ENCODE assay signal across 18 cellular contexts in the genomic region with DNA sequence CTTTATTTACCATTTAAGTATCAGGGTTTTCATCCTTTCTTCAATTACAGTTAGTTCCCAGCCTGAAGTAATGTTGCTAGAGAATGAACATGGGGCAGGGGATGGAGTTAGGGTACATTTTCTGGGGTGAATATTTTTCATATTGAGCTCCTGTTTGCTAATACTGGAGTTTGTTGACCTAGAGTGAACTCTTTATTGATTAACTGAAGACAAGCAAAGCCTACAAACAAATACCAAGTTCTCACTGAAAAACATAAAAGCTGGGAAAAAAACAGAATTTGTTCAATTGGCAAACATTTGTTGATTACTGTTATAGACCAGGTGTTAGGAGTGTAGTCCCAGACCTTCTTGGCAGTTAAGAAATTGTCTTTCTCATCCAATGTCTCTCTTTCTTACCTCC. TPM values are rescaled to one million over a fixed set of nuclear protein-coding genes. Genes with fewer than 3 reads are reported as not detected.
A peak's percentile ranks its signal among the peaks of the same experiment; 100 is the strongest.
DNase-seq lines count a peak whose midpoint lies in the region; ATAC-seq, FAIRE-seq and TF ChIP-seq lines count a peak whose summit lies in the region.
"Had no signal": no experiment of that assay in that cellular context is flagged by ENCODE, and none has a peak within 500 bp of the region (broad histone marks: within the 10 kb centered on the region; RNA-seq: fewer than 3 reads in every experiment).

No MANE protein-coding gene starts in this region.

- H3K9me1 ChIP-seq in keratinocyte (ENCODE audit: control insufficient read depth, extremely low read depth, insufficient read depth, low read length): peaks cover 3% of the 10 kb centered on the region

- H2AFZ ChIP-seq in keratinocyte (ENCODE audit: control insufficient read depth, low read length): no peak overlapping the region

- H3K36me3 Mint-ChIP-seq in activated T-cell treated with anti-CD3 and anti-CD28 coated beads, Interleukin-2, amount 50 U/mL, for 24 hours (ENCODE audit: low read depth): peaks cover 91% of the 10 kb centered on the region
- peaks cover 59% of the 10 kb centered on the region for H3K36me3 Mint-ChIP-seq in activated CD8-positive, alpha-beta T cell treated with anti-CD3 and anti-CD28 coated beads for 36 hours (ENCODE audit: low read depth)

- H3K79me2 ChIP-seq in keratinocyte (ENCODE audit: control insufficient read depth, insufficient read depth, low read length): peaks cover 41% of the 10 kb centered on the region

- CTCF ChIA-PET in activated CD8-positive, alpha-beta T cell treated with anti-CD3 and anti-CD28 coated beads for 36 hours (lab: Charles Lee): interaction anchor here (0.9 to 4.9 kb wide), 2 partner anchors 26 to 29 kb away, joined by 3 to 20 read pairs; a partner anchor contains a TSS

- dilution Hi-C loops in keratinocyte (cut with MboI; ENCODE audit: extremely low pct_ligation_motif_present, low sequenced_read_pairs): no loop called here

- no peak overlapping the region for H3K4me3 Mint-ChIP-seq in activated T-cell treated with anti-CD3 and anti-CD28 coated beads, Interleukin-2, amount 50 U/mL, for 24 hours
- no peak overlapping the region for H3K4me3 Mint-ChIP-seq in activated CD8-positive, alpha-beta T cell treated with anti-CD3 and anti-CD28 coated beads for 36 hours

- ATAC-seq in activated CD8-positive, alpha-beta T cell treated with anti-CD3 and anti-CD28 coated beads for 36 hours: no peak
- ATAC-seq in HG02870 (IDR thresholded peaks at IDR 0.05; ENCODE audit: unreplicated experiment): no peak
- ATAC-seq in GM21367 (IDR thresholded peaks at IDR 0.05; ENCODE audit: unreplicated experiment): no peak
- ATAC-seq: K562 had no signal

- peak; percentile 9 for FAIRE-seq in keratinocyte (lab: Jason Lieb, UNC)
- FAIRE-seq: GM19239, HTR-8/SVneo, K562 had no signal

- H3K4me2 ChIP-seq in keratinocyte (ENCODE audit: control insufficient read depth, extremely low read depth, insufficient read depth, low read depth, low read length): no peak overlapping the region
- H3K4me2 ChIP-seq: BLaER1 treated with 17β-estradiol and CSF1 and Interleukin-3, amounts not matched to agents 10 nM and 100 nM had no signal

- H3K27ac Mint-ChIP-seq in activated T-cell treated with anti-CD3 and anti-CD28 coated beads, Interleukin-2, amount 50 U/mL, for 24 hours: peak overlapping the region; percentile 80
- peak overlapping the region; percentile 52 for H3K27ac Mint-ChIP-seq in activated CD8-positive, alpha-beta T cell treated with anti-CD3 and anti-CD28 coated beads for 36 hours

- H3K27me3 ChIP-seq in keratinocyte (ENCODE audit: control insufficient read depth, extremely low read depth, insufficient read depth, low read length) (no peaks in the 10 kb centered on the region), neutrophil (no peaks in the 10 kb centered on the region)
- H3K27me3 ChIP-seq: BLaER1 treated with 17β-estradiol and CSF1 and Interleukin-3, amounts not matched to agents 10 nM and 100 nM had no signal

- TF ChIP-seq CTCF in activated CD8-positive, alpha-beta T cell treated with anti-CD3 and anti-CD28 coated beads for 36 hours (IDR thresholded peaks at IDR 0.05): no peak
- TF ChIP-seq CTCF in keratinocyte (optimal IDR thresholded peaks at IDR 0.05 in 1 of 3, IDR thresholded peaks at IDR 0.05 in 1 of 3, conservative IDR thresholded peaks at IDR 0.05 in 1 of 3; ENCODE audit: extremely low read depth in 1 of 3, insufficient read depth in 2 of 3, low read length in 3 of 3) (no peak), neutrophil (IDR thresholded peaks at IDR 0.05) (no peak), lower leg skin (IDR thresholded peaks at IDR 0.05) (no peak)

- H3K4me3 ChIP-seq in keratinocyte (ENCODE audit: control insufficient read depth in 2 of 3, extremely low read depth in 1 of 3, insufficient read depth in 2 of 3, low read depth in 1 of 3, low read length in 3 of 3) (no peak overlapping the region), neutrophil (ENCODE audit: low read depth in 1 of 2, low read length in 1 of 2) (no peak overlapping the region), lower leg skin (ENCODE audit: low read depth, poor library complexity, severe bottlenecking) (no peak overlapping the region)
- H3K4me3 ChIP-seq: BLaER1 treated with 17β-estradiol and CSF1 and Interleukin-3, amounts not matched to agents 10 nM and 100 nM; K562 had no signal

- POLR2A ChIA-PET in activated CD8-positive, alpha-beta T cell treated with anti-CD3 and anti-CD28 coated beads for 36 hours (lab: Charles Lee): interaction anchor here (1.0 to 1.9 kb wide), 4 partner anchors 14 to 63 kb away, joined by 3 to 5 read pairs (median 4); no protein-coding TSS in a partner anchor

- H3K9ac ChIP-seq in keratinocyte (ENCODE audit: control insufficient read depth, extremely low read depth, insufficient read depth, low read length): no peak overlapping the region

- H3K4me1 Mint-ChIP-seq in activated T-cell treated with anti-CD3 and anti-CD28 coated beads, Interleukin-2, amount 50 U/mL, for 24 hours (ENCODE audit: low read depth): peaks cover 26% of the 10 kb centered on the region
- peaks cover 27% of the 10 kb centered on the region for H3K4me1 Mint-ChIP-seq in activated CD8-positive, alpha-beta T cell treated with anti-CD3 and anti-CD28 coated beads for 36 hours (ENCODE audit: low read depth)

- H3K9me3 Mint-ChIP-seq in activated T-cell treated with anti-CD3 and anti-CD28 coated beads, Interleukin-2, amount 50 U/mL, for 24 hours: no peaks in the 10 kb centered on the region
- H3K9me3 Mint-ChIP-seq in activated CD8-positive, alpha-beta T cell treated with anti-CD3 and anti-CD28 coated beads for 36 hours: no peaks in the 10 kb centered on the region

- H3K9me3 ChIP-seq in keratinocyte (ENCODE audit: control insufficient read depth, low read depth, low read length) (no peaks in the 10 kb centered on the region), neutrophil (no peaks in the 10 kb centered on the region)
- H3K9me3 ChIP-seq: BLaER1 treated with 17β-estradiol and CSF1 and Interleukin-3, amounts not matched to agents 10 nM and 100 nM had no signal

- H3K36me3 ChIP-seq in keratinocyte (ENCODE audit: control insufficient read depth in 2 of 2, extremely low read depth in 1 of 2, insufficient read depth in 2 of 2, low read length in 2 of 2) (peaks cover 25 to 37% of the 10 kb centered on the region in 2 experiments), neutrophil (peaks cover 62% of the 10 kb centered on the region)

- no peaks in the 10 kb centered on the region for H3K27me3 Mint-ChIP-seq in activated T-cell treated with anti-CD3 and anti-CD28 coated beads, Interleukin-2, amount 50 U/mL, for 24 hours
- H3K27me3 Mint-ChIP-seq in activated CD8-positive, alpha-beta T cell treated with anti-CD3 and anti-CD28 coated beads for 36 hours: no peaks in the 10 kb centered on the region

- intact Hi-C loops in activated CD8-positive, alpha-beta T cell treated with anti-CD3 and anti-CD28 coated beads for 36 hours (cut with micrococcal nuclease): no loop called here
- intact Hi-C loops in lower leg skin (cut with DNase I; ENCODE audit: low total_unique reads): no loop called here

- TF ChIP-seq POLR2A in lower leg skin (IDR thresholded peaks at IDR 0.05): no peak

- H3K27ac ChIP-seq in keratinocyte (ENCODE audit: control insufficient read depth, insufficient read depth, low read length): no peak overlapping the region
- peak overlapping the region; percentile 33 for H3K27ac ChIP-seq in neutrophil
- H3K27ac ChIP-seq: BLaER1 treated with 17β-estradiol and CSF1 and Interleukin-3, amounts not matched to agents 10 nM and 100 nM had no signal

- no peaks in the 10 kb centered on the region for H4K20me1 ChIP-seq in keratinocyte (ENCODE audit: control insufficient read depth, extremely low read depth, insufficient read depth, low read length)

- no peak for DNase-seq in activated T-cell treated with anti-CD3 and anti-CD28 coated beads, Interleukin-2, amount 50 U/mL, for 24 hours
- no peak for DNase-seq in activated T-cell treated with anti-CD3 and anti-CD28 coated beads for 4 hours
- no peak for DNase-seq in activated CD8-positive, alpha-beta T cell treated with anti-CD3 and anti-CD28 coated beads for 36 hours
- no peak for DNase-seq in keratinocyte (ENCODE audit: low read depth, low spot score)
- no peak for DNase-seq in lower leg skin (ENCODE audit: low spot score in 2 of 2)
- DNase-seq: DND-41, GF-D8, HCEC 1CT, NCI-H146, NCI-H2081 treated with DMSO at 0.1 percent for 48 hours, NCI-H524 had no signal

- H3K4me1 ChIP-seq in keratinocyte (ENCODE audit: control insufficient read depth, extremely low read depth, insufficient read depth, low read length) (peaks cover 7% of the 10 kb centered on the region), neutrophil (ENCODE audit: control insufficient read depth in 1 of 2, insufficient read depth in 1 of 2, low read depth in 1 of 2, low read length in 1 of 2) (no peaks in the 10 kb centered on the region)

RNA-seq across cellular contexts. Expression of a gene that starts 28.2 kb away (rescaled TPM):
- total RNA-seq in activated CD8-positive, alpha-beta T cell treated with anti-CD3 and anti-CD28 coated beads for 36 hours: 10 to 100 TPM; 21.2 to 23.9 TPM
- 14.2 to 21.1 TPM (median 15.9 TPM) in 3 replicates for polyA plus RNA-seq in keratinocyte
- 3.2 TPM for polyA plus RNA-seq in keratinocyte (2011; ENCODE audit: low read depth)
- polyA plus RNA-seq in keratinocyte (2011; cell fraction: cytosol; rRNA removed): 11.7 and 14.0 TPM in 2 replicates
- 26.1 and 26.9 TPM in 2 replicates for polyA plus RNA-seq in keratinocyte (2011; cell fraction: nucleus; rRNA removed)
- 10.6 and 11.1 TPM in 2 replicates for polyA plus RNA-seq in keratinocyte (2012; ENCODE audit: low replicate concordance)
- polyA minus RNA-seq in keratinocyte: 11.2 to 39.6 TPM (median 25.5 TPM) in 3 replicates
- 12.5 TPM for polyA minus RNA-seq in keratinocyte (2011; cell fraction: cytosol; rRNA and poly(A)+ RNA removed)
- 16.5 and 25.7 TPM in 2 replicates for polyA minus RNA-seq in keratinocyte (2011; cell fraction: nucleus; rRNA and poly(A)+ RNA removed)
- total RNA-seq in lower leg skin: 10 to 100 TPM; 18.2 to 39.3 (median 27.1) TPM
